In the genomic region with DNA sequence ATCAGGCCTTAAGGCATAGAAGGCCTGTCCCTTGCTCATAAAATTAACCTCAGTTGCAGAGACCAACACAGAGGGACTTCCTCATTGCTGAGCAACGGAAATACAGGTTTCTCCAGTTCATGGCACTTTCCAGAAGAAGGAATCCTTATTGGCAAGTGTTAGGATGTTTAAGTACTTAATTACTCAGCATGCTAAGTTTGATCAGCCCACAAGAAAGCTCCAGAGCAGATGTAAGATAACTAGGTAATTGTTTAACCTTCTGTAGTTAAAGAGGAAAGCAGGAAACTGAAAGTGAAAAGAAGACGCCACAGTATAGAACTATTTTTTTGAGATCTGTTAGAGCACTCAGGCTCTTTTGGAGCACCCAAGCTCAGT, we compare ENCODE assay signal across 8 cellular contexts. TPM values are rescaled to one million over a fixed set of nuclear protein-coding genes. Genes with fewer than 3 reads are reported as not detected.
DNase-seq lines count a peak whose midpoint lies in the region; ATAC-seq, FAIRE-seq and TF ChIP-seq lines count a peak whose summit lies in the region.

No MANE protein-coding gene starts in this region.

- H3K4me1 ChIP-seq in GM12878 (ENCODE audit: control insufficient read depth, insufficient read depth, low read length) (0 out of 2 replicates have a peak, but pooled peaks cover 4% of the 10 kb centered on the region), smooth muscle cell (ENCODE audit: low read depth) (no peaks in the 10 kb centered on the region)

- FAIRE-seq in GM12878 (lab: Jason Lieb, UNC) = no peak

- peaks cover 0 to 6% of the 10 kb centered on the region in 2 experiments; a peak in 3 of 4 replicates for H3K36me3 ChIP-seq in GM12878 (ENCODE audit: control insufficient read depth in 2 of 2, insufficient read depth in 2 of 2, low read length in 1 of 2)
- H3K36me3 ChIP-seq in smooth muscle cell (ENCODE audit: low read depth) = no peaks in the 10 kb centered on the region

- no peak for TF ChIP-seq EP300 in GM12878 (IDR thresholded peaks at IDR 0.05; ENCODE audit: borderline replicate concordance in 1 of 2, control insufficient read depth in 1 of 2, low read depth in 2 of 2, low read length in 2 of 2)

- ATAC-seq in HG03135 (IDR thresholded peaks at IDR 0.05; ENCODE audit: unreplicated experiment) (peak; percentile 73), GM12878 (peak; percentile 82)

- RAD21 ChIA-PET in GM12878 (lab: Charles Lee; ENCODE audit: unreplicated experiment) = interaction anchor here (1.2 to 3.5 kb wide), 2 partner anchors 9 to 11 kb away, joined by 6 to 14 read pairs; no protein-coding TSS in a partner anchor

- no peak for TF ChIP-seq RAD21 in GM12878 (IDR thresholded peaks at IDR 0.05; ENCODE audit: insufficient read depth, low read depth, low read length)

- TF ChIP-seq CTCF in MCF 10A (IDR thresholded peaks at IDR 0.05; ENCODE audit: unreplicated experiment) = no peak
- no peak for TF ChIP-seq CTCF in GM12878 (IDR thresholded peaks at IDR 0.05 in 2 of 3, conservative IDR thresholded peaks at IDR 0.05 in 1 of 3; ENCODE audit: control insufficient read depth in 2 of 3, extremely low read depth in 1 of 3, insufficient read depth in 1 of 3, low read depth in 3 of 3, low read length in 3 of 3)
- no peak for TF ChIP-seq CTCF in smooth muscle cell (IDR thresholded peaks at IDR 0.05; ENCODE audit: borderline replicate concordance, insufficient read depth, poor library complexity, severe bottlenecking)

- no peaks in the 10 kb centered on the region for H3K79me2 ChIP-seq in GM12878 (ENCODE audit: control insufficient read depth, insufficient read depth, low read length)
- H3K79me2 ChIP-seq in smooth muscle cell (ENCODE audit: low read depth) = no peaks in the 10 kb centered on the region

- CTCF ChIA-PET in MCF 10A (lab: Yijun Ruan, JAX) = interaction anchor here (0.6 to 4.1 kb wide), 6 partner anchors 11 to 1447 kb away, joined by 3 to 30 read pairs (median 4); no protein-coding TSS in a partner anchor
- CTCF ChIA-PET in GM12878 (lab: Yijun Ruan, JAX) = interaction anchor here (1.0 to 7.3 kb wide), 3 partner anchors 11 to 16 kb away, joined by 3 to 64 read pairs (median 4); no protein-coding TSS in a partner anchor

- H2AFZ ChIP-seq in GM12878 (ENCODE audit: control insufficient read depth, low read depth, low read length) (peak overlapping the region; percentile 69), smooth muscle cell (ENCODE audit: low read depth) (no peak overlapping the region)

- H3F3A ChIP-seq in smooth muscle cell (ENCODE audit: low read depth) = no peaks in the 10 kb centered on the region

- DNase-seq in T47D (ENCODE audit: low read depth in 1 of 2, low spot score in 1 of 2) (peak; percentile 34 to 98), MCF 10A (ENCODE audit: unreplicated experiment) (no peak), GM12878 (ENCODE audit: low read depth, low spot score) (peak; percentile 17), smooth muscle cell (lab: John Stamatoyannopoulos, UW; ENCODE audit: unreplicated experiment) (no peak), D341Med (ENCODE audit: low spot score) (no peak), UCSD-AML1 (lab: John Stamatoyannopoulos, UW; ENCODE audit: unreplicated experiment) (no peak), NCI-H2171 treated with DMSO at 0.1 percent for 48 hours (lab: John Stamatoyannopoulos, UW) (no peak)

- no TSS peak for BruUV-seq in MCF 10A (replicated peaks; lab: Mats Ljungman, UMichigan)
- no TSS peak for BruUV-seq in GM12878 (replicated peaks; lab: Mats Ljungman, UMichigan)

- in situ Hi-C loops in T47D (cut with HindIII; ENCODE audit: low pct_unique_long_range_greater_than_20kb, low sequenced_read_pairs) (no loop called here), GM12878 (cut with MboI) (no loop called here)

- intact Hi-C loops in MCF 10A (cut with micrococcal nuclease) (no loop called here), GM12878 (cut with micrococcal nuclease; ENCODE audit: unreplicated experiment) (no loop called here)

- no peaks in the 10 kb centered on the region for H3K9me3 Mint-ChIP-seq in MCF 10A (ENCODE audit: unreplicated experiment)

- no peaks in the 10 kb centered on the region for H3K9me3 ChIP-seq in GM12878 (replicated peaks; ENCODE audit: control insufficient read depth, insufficient read depth, low read length)
- H3K9me3 ChIP-seq in smooth muscle cell (replicated peaks; ENCODE audit: low read depth) = no peaks in the 10 kb centered on the region

- no peak overlapping the region for H3K4me3 ChIP-seq in GM12878
- H3K4me3 ChIP-seq in smooth muscle cell = peak overlapping the region; percentile 6

- no peak overlapping the region for H3K27ac Mint-ChIP-seq in MCF 10A (ENCODE audit: low read depth, unreplicated experiment)

- peak overlapping the region; percentile 70 for H3K4me2 ChIP-seq in GM12878 (ENCODE audit: control insufficient read depth, insufficient read depth)
- no peak overlapping the region for H3K4me2 ChIP-seq in smooth muscle cell

- H3K9ac ChIP-seq in GM12878 (ENCODE audit: control insufficient read depth, insufficient read depth, low read length) (no peak overlapping the region; the same call in 1 of the 2 replicates), smooth muscle cell (ENCODE audit: low read depth) (peak overlapping the region; percentile 18)

- 52% methylated on average over 2 of the region's 2 CpGs for WGBS in GM12878 (ENCODE audit: insufficient coverage, insufficient replicate concordance, low lambda C conversion rate, missing lambda C conversion rate)
- WGBS in smooth muscle cell (ENCODE audit: low lambda C conversion rate) = 45% methylated on average over 2 of the region's 2 CpGs

- H3K4me1 Mint-ChIP-seq in MCF 10A (ENCODE audit: insufficient read depth, unreplicated experiment) = peaks cover 6% of the 10 kb centered on the region

- H3K4me3 Mint-ChIP-seq in MCF 10A (ENCODE audit: unreplicated experiment) = no peak overlapping the region

- SMC1A ChIA-PET in GM12878 (lab: Charles Lee; ENCODE audit: uncharacterized antibody, unreplicated experiment) = interaction anchor here (0.6 to 5.9 kb wide), 8 partner anchors 8 to 169 kb away, joined by 3 to 44 read pairs (median 3); no protein-coding TSS in a partner anchor

- H3K27ac ChIP-seq in GM12878 (ENCODE audit: control insufficient read depth, insufficient read depth) (peak overlapping the region; percentile 68), smooth muscle cell (ENCODE audit: low read depth) (peak overlapping the region; percentile 82)

- TF ChIP-seq POLR2A in GM12878 (IDR thresholded peaks at IDR 0.05; ENCODE audit: low read depth, low read length) = no peak

- H4K20me1 ChIP-seq in GM12878 (ENCODE audit: control insufficient read depth, insufficient read depth) (no peaks in the 10 kb centered on the region), smooth muscle cell (ENCODE audit: low read depth) (no peaks in the 10 kb centered on the region)

- POLR2A ChIA-PET in MCF 10A (lab: Yijun Ruan, JAX) = no interaction called here
- POLR2A ChIA-PET in GM12878 (lab: Charles Lee) = interaction anchor here (0.6 kb wide), 1 partner anchor 23 kb away, joined by 4 read pairs; no protein-coding TSS in a partner anchor

- H3K27me3 ChIP-seq in GM12878 (replicated peaks in 1 of 2; ENCODE audit: control insufficient read depth in 2 of 2, insufficient read depth in 2 of 2, low read length in 1 of 2) = no peaks in the 10 kb centered on the region
- H3K27me3 ChIP-seq in smooth muscle cell (ENCODE audit: low read depth) = no peaks in the 10 kb centered on the region

- peaks cover 62% of the 10 kb centered on the region for H3K27me3 Mint-ChIP-seq in MCF 10A (ENCODE audit: insufficient read depth, unreplicated experiment)

- H3K36me3 Mint-ChIP-seq in MCF 10A (ENCODE audit: insufficient read depth, unreplicated experiment) = peaks cover 68% of the 10 kb centered on the region

TF ChIP-seq in GM12878, 131 proteins besides CTCF, POLR2A, EP300 and RAD21 (continues in another document):
- TF ChIP-seq ZZZ3 (IDR thresholded peaks at IDR 0.05; ENCODE audit: control insufficient read depth, insufficient read length, low read depth) = no peak

RNA-seq across cellular contexts. Expression of a gene that starts 33.5 kb away (rescaled TPM):
- total RNA-seq in MCF 10A (2022) (160 and 181 TPM in 2 replicates), GM12878 (2014; rRNA removed) (115 and 118 TPM in 2 replicates), GM12878 (2014; rRNA removed; fragmentation: Illumina TruSeq; extraction: Trizol) (138 and 140 TPM in 2 replicates), GM12878 (2021) (113 and 114 TPM in 2 replicates), smooth muscle cell (43.8 and 46.7 TPM in 2 replicates)
- total RNA-seq in GM12878 (2013; cell fraction: nucleolus; rRNA removed) = 14.5 and 16.3 TPM in 2 replicates
- polyA plus RNA-seq in GM12878 (2011; ENCODE audit: low read depth) = 40.8 TPM
- polyA plus RNA-seq in GM12878 (2011; rRNA removed) (75.4 and 123 TPM in 2 replicates), GM12878 (2014; fragmentation: Illumina TruSeq; extraction: Trizol) (138 and 169 TPM in 2 replicates), GM12878 (2014; fragmentation: Nextera tagmentation; extraction: Ambion mirVana) (10 to 100 TPM; 55.8 to 87.2 TPM), GM12878 (2014; rRNA removed) (82.8 and 91.8 TPM in 2 replicates), GM12878 (2016; fragmentation: Nextera tagmentation; extraction: Ambion mirVana) (100 to 1,000 TPM; 155 to 156 TPM), smooth muscle cell (37.2 and 54.7 TPM in 2 replicates)
- polyA plus RNA-seq in GM12878 (2011; cell fraction: cytosol; rRNA removed) = 46.2 and 47.4 TPM in 2 replicates
- 28.2 and 32.5 TPM in 2 replicates for polyA plus RNA-seq in GM12878 (2011; cell fraction: nucleus; rRNA removed)
- 69.5 and 75.1 TPM in 2 replicates for polyA plus RNA-seq in GM12878 (2012)
- polyA minus RNA-seq in GM12878 (2011; rRNA and poly(A)+ RNA removed) = 29.4 and 29.6 TPM in 2 replicates
- polyA minus RNA-seq in GM12878 (2011; cell fraction: cytosol; rRNA and poly(A)+ RNA removed) = 35.0 and 44.4 TPM in 2 replicates
- 8.1 and 12.8 TPM in 2 replicates for polyA minus RNA-seq in GM12878 (2011; cell fraction: nucleus; rRNA and poly(A)+ RNA removed)

RNA-seq across cellular contexts. Expression of a gene that starts 58.1 kb away (rescaled TPM):
- total RNA-seq in MCF 10A (2022) (0.69 and 0.89 TPM in 2 replicates), GM12878 (2014; rRNA removed) (1.0 and 1.1 TPM in 2 replicates), GM12878 (2014; rRNA removed; fragmentation: Illumina TruSeq; extraction: Trizol) (0.85 and 0.88 TPM in 2 replicates), GM12878 (2021) (0.56 TPM in 2 replicates), smooth muscle cell (0.40 TPM in 1 of 2 replicates, not detected in the other)
- 20.4 and 28.3 TPM in 2 replicates for total RNA-seq in GM12878 (2013; cell fraction: nucleolus; rRNA removed)
- polyA plus RNA-seq in GM12878 (2011; ENCODE audit: low read depth) = 0.04 TPM
- polyA plus RNA-seq in GM12878 (2011; rRNA removed) (97.2 and 103 TPM in 2 replicates), GM12878 (2014; fragmentation: Illumina TruSeq; extraction: Trizol) (0.46 and 0.73 TPM in 2 replicates), GM12878 (2014; fragmentation: Nextera tagmentation; extraction: Ambion mirVana) (under 1 TPM; 0.33 to 0.53 TPM), GM12878 (2014; rRNA removed) (0.24 and 0.63 TPM in 2 replicates), GM12878 (2016; fragmentation: Nextera tagmentation; extraction: Ambion mirVana) (under 1 TPM; 0.12 to 0.14 TPM), smooth muscle cell (0.18 TPM in 1 of 2 replicates, not detected in the other)
- 66.0 and 82.4 TPM in 2 replicates for polyA plus RNA-seq in GM12878 (2011; cell fraction: cytosol; rRNA removed)
- 94.9 and 105 TPM in 2 replicates for polyA plus RNA-seq in GM12878 (2011; cell fraction: nucleus; rRNA removed)
- 0.03 and 0.06 TPM in 2 replicates for polyA plus RNA-seq in GM12878 (2012)
- polyA minus RNA-seq in GM12878 (2011; rRNA and poly(A)+ RNA removed) = 292 and 342 TPM in 2 replicates
- 41.1 and 57.5 TPM in 2 replicates for polyA minus RNA-seq in GM12878 (2011; cell fraction: cytosol; rRNA and poly(A)+ RNA removed)
- polyA minus RNA-seq in GM12878 (2011; cell fraction: nucleus; rRNA and poly(A)+ RNA removed) = 259 and 287 TPM in 2 replicates

Comparison
In these comparisons a context has a peak if more than half of its experiments do, and no peak if none do; other contexts are left out.
1. DNase-seq: peak in T47D (2 of 2) and GM12878 (single experiment); none in MCF 10A (single experiment), smooth muscle cell (single experiment), D341Med (single experiment), UCSD-AML1 (single experiment) and NCI-H2171 treated with DMSO at 0.1 percent for 48 hours (single experiment).